Comparison of ENCODE assay signal across 8 cellular contexts in the genomic region with DNA sequence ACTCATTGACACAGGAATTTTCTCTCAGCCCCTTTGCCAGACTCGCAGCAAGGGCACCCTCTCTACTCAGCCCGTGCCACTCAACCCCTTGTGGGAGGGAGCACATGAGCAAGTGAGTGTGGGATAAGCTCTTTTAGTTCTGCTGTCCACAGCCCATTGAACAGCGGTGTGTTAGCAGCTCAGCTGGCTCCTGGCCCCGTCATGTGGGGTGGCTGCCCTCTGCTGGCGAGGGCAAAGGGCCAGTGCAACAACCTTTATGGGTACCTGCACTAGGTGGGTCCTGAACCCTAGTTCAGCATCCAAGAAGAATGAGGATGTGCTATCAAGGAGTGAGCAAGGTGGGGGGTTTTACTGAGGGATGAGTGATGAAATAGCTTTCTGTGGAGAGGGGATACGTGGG.
DNase-seq lines count a peak whose midpoint lies in the region; ATAC-seq and TF ChIP-seq lines count a peak whose summit lies in the region.

No MANE protein-coding gene starts in this region.

- DNase-seq in ELF-1 (ENCODE audit: low read depth, low spot score) (peak; percentile 51), left ventricle myocardium superior (peak; percentile 55), DMS153 (lab: John Stamatoyannopoulos, UW) (no peak), ureter (ENCODE audit: low spot score) (no peak), midbrain (lab: John Stamatoyannopoulos, UW) (no peak)
- DNase-seq in activated CD8-positive, alpha-beta T cell treated with anti-CD3 and anti-CD28 coated beads for 36 hours = peak; percentile 55

- no peaks in the 10 kb centered on the region for H3K9me3 Mint-ChIP-seq in activated CD8-positive, alpha-beta T cell treated with anti-CD3 and anti-CD28 coated beads for 36 hours
- no peaks in the 10 kb centered on the region for H3K9me3 Mint-ChIP-seq in stimulated activated memory B cell treated with anti-CD40 and anti-IgM and Interleukin-4, amounts not matched to agents 10 μg/mL and 1 μg/mL and 100 μg/mL, for 72 hours

- no peaks in the 10 kb centered on the region for H3K9me3 ChIP-seq in Loucy (ENCODE audit: insufficient read depth, low read depth, low read length)

- ATAC-seq in activated CD8-positive, alpha-beta T cell treated with anti-CD3 and anti-CD28 coated beads for 36 hours = peak; percentile 62
- peak; percentile 68 for ATAC-seq in left ventricle myocardium superior
- ATAC-seq in stimulated activated memory B cell treated with anti-CD40 and anti-IgM and Interleukin-4, amounts not matched to agents 10 μg/mL and 1 μg/mL and 100 μg/mL, for 72 hours = peak; percentile 39

- H3K4me2 ChIP-seq in Loucy (ENCODE audit: low read depth, low read length, poor library complexity, severe bottlenecking) = no peak overlapping the region

- no peak overlapping the region for H3K4me3 Mint-ChIP-seq in activated CD8-positive, alpha-beta T cell treated with anti-CD3 and anti-CD28 coated beads for 36 hours
- H3K4me3 Mint-ChIP-seq in stimulated activated memory B cell treated with anti-CD40 and anti-IgM and Interleukin-4, amounts not matched to agents 10 μg/mL and 1 μg/mL and 100 μg/mL, for 72 hours = no peak overlapping the region

- no peaks in the 10 kb centered on the region for H3K27me3 ChIP-seq in Loucy (ENCODE audit: insufficient read depth, low read length, poor library complexity, severe bottlenecking)

- no peak overlapping the region for H3K9ac ChIP-seq in Loucy (ENCODE audit: low read depth, low read length, poor library complexity, severe bottlenecking)

- H3K27ac Mint-ChIP-seq in activated CD8-positive, alpha-beta T cell treated with anti-CD3 and anti-CD28 coated beads for 36 hours = no peak overlapping the region
- H3K27ac Mint-ChIP-seq in stimulated activated memory B cell treated with anti-CD40 and anti-IgM and Interleukin-4, amounts not matched to agents 10 μg/mL and 1 μg/mL and 100 μg/mL, for 72 hours = no peak overlapping the region

- H3K36me3 Mint-ChIP-seq in activated CD8-positive, alpha-beta T cell treated with anti-CD3 and anti-CD28 coated beads for 36 hours (ENCODE audit: low read depth) = no peaks in the 10 kb centered on the region
- no peaks in the 10 kb centered on the region for H3K36me3 Mint-ChIP-seq in stimulated activated memory B cell treated with anti-CD40 and anti-IgM and Interleukin-4, amounts not matched to agents 10 μg/mL and 1 μg/mL and 100 μg/mL, for 72 hours

- no peaks in the 10 kb centered on the region for H3F3A ChIP-seq in Loucy (ENCODE audit: low read depth)

- H3K4me3 ChIP-seq in Loucy (ENCODE audit: low read length, poor library complexity, severe bottlenecking) = no peak overlapping the region

- H3K4me1 Mint-ChIP-seq in activated CD8-positive, alpha-beta T cell treated with anti-CD3 and anti-CD28 coated beads for 36 hours (ENCODE audit: low read depth) = no peaks in the 10 kb centered on the region
- H3K4me1 Mint-ChIP-seq in stimulated activated memory B cell treated with anti-CD40 and anti-IgM and Interleukin-4, amounts not matched to agents 10 μg/mL and 1 μg/mL and 100 μg/mL, for 72 hours = no peaks in the 10 kb centered on the region

- POLR2A ChIA-PET in activated CD8-positive, alpha-beta T cell treated with anti-CD3 and anti-CD28 coated beads for 36 hours (lab: Charles Lee) = no interaction called here

- no peaks in the 10 kb centered on the region for H3K79me2 ChIP-seq in Loucy (ENCODE audit: insufficient read depth, low read length)

- H3K4me1 ChIP-seq in Loucy (ENCODE audit: insufficient read depth, low read length, poor library complexity, severe bottlenecking) = no peaks in the 10 kb centered on the region

- no peaks in the 10 kb centered on the region for H3K9me2 ChIP-seq in Loucy (replicated peaks; ENCODE audit: low read depth, low read length)

- no peak overlapping the region for H2AFZ ChIP-seq in Loucy (ENCODE audit: low read length)

- H3K27me3 Mint-ChIP-seq in activated CD8-positive, alpha-beta T cell treated with anti-CD3 and anti-CD28 coated beads for 36 hours = peaks cover 9% of the 10 kb centered on the region
- peaks cover 19% of the 10 kb centered on the region for H3K27me3 Mint-ChIP-seq in stimulated activated memory B cell treated with anti-CD40 and anti-IgM and Interleukin-4, amounts not matched to agents 10 μg/mL and 1 μg/mL and 100 μg/mL, for 72 hours

- intact Hi-C loops in activated CD8-positive, alpha-beta T cell treated with anti-CD3 and anti-CD28 coated beads for 36 hours (cut with micrococcal nuclease) = no loop called here
- intact Hi-C loops in left ventricle myocardium superior (cut with micrococcal nuclease) = no loop called here

- TF ChIP-seq CTCF in Loucy (conservative IDR thresholded peaks at IDR 0.05; ENCODE audit: low read length) = peak; percentile 53
- TF ChIP-seq CTCF in activated CD8-positive, alpha-beta T cell treated with anti-CD3 and anti-CD28 coated beads for 36 hours (IDR thresholded peaks at IDR 0.05) = no peak

- no peaks in the 10 kb centered on the region for H3K36me3 ChIP-seq in Loucy (ENCODE audit: insufficient read depth, low read length)

- CTCF ChIA-PET in activated CD8-positive, alpha-beta T cell treated with anti-CD3 and anti-CD28 coated beads for 36 hours (lab: Charles Lee) = no interaction called here

- H4K20me1 ChIP-seq in Loucy (ENCODE audit: insufficient read depth, low read length, poor library complexity, severe bottlenecking) = no peaks in the 10 kb centered on the region

Comparison
In these comparisons a context has a peak if more than half of its experiments do, and no peak if none do; other contexts are left out.
1. DNase-seq: peak in ELF-1 (single experiment), activated CD8-positive, alpha-beta T cell treated with anti-CD3 and anti-CD28 coated beads for 36 hours (single experiment) and left ventricle myocardium superior (single experiment); none in DMS153 (single experiment), ureter (single experiment) and midbrain (single experiment).
2. Peak in every context shown above with its lines, with median percentiles within 50 percentile points of each other: ATAC-seq.